In genomic region chr1:240293706-240294105, GRCh38 we compare ENCODE assay signal across 20 cellular contexts.
DNase-seq lines count a peak whose midpoint lies in the region; TF ChIP-seq lines count a peak whose summit lies in the region.
"Had no signal": no experiment of that assay in that cellular context is flagged by ENCODE, and none has a peak within 500 bp of the region (broad histone marks: within the 10 kb centered on the region; RNA-seq: fewer than 3 reads in every experiment).

No MANE protein-coding gene starts in this region.

- DNase-seq in NCI-H1105 treated with DMSO at 0.1 percent for 48 hours (lab: John Stamatoyannopoulos, UW) (peak; percentile 5), NCI-H1105 (lab: John Stamatoyannopoulos, UW) (no peak), HFFc6 (no peak), astrocyte of the spinal cord (ENCODE audit: low read depth, low spot score) (peak; percentile 17), inferior parietal cortex (ENCODE audit: extremely low spot score) (no peak), NCI-H69 (lab: John Stamatoyannopoulos, UW) (no peak), head of caudate nucleus (no peak)
- DNase-seq: CD4-positive, CD25-positive, alpha-beta regulatory T cell; HCEC 1CT; KBM-7; NCI-H1048; NCI-H146; NCI-H1930; NCI-H2107; NCI-H82; RPMI8226; SHP77; T-helper 1 cell had no signal

- no peak for TF ChIP-seq CTCF in HFFc6 (IDR thresholded peaks at IDR 0.05)
- no peak for TF ChIP-seq CTCF in astrocyte of the spinal cord (IDR thresholded peaks at IDR 0.05; ENCODE audit: low read depth, low read length)

- intact Hi-C loops in head of caudate nucleus (cut with DNase I), result no loop called here

- peak overlapping the region; percentile 28 for H3K4me2 ChIP-seq in skeletal muscle satellite cell (ENCODE audit: low read length)
- H3K4me2 ChIP-seq: BLaER1 had no signal

- H3K4me1 ChIP-seq in skeletal muscle satellite cell (ENCODE audit: control insufficient read depth, insufficient read depth, low read length), result peaks cover 20% of the 10 kb centered on the region
- H3K4me1 ChIP-seq: BLaER1 had no signal

- in situ Hi-C loops in astrocyte of the spinal cord (cut with HindIII; ENCODE audit: low sequenced_read_pairs), result no loop called here

- H3K4me3 Mint-ChIP-seq in HFFc6, result no peak overlapping the region
- H3K4me3 Mint-ChIP-seq: CD4-positive, CD25-positive, alpha-beta regulatory T cell had no signal

- H3K9me3 Mint-ChIP-seq in HFFc6, result peaks cover 4% of the 10 kb centered on the region; the same call in 1 of the 2 replicates

- peak overlapping the region; percentile 32 for H3K9ac ChIP-seq in skeletal muscle satellite cell (ENCODE audit: low read depth, low read length)
- H3K9ac ChIP-seq: BLaER1 had no signal

- peak overlapping the region; percentile 50; the same call in 1 of the 2 replicates for H3K27ac Mint-ChIP-seq in HFFc6
- H3K27ac Mint-ChIP-seq: CD4-positive, CD25-positive, alpha-beta regulatory T cell had no signal

- H3K4me3 ChIP-seq in astrocyte of the spinal cord (ENCODE audit: low read depth, low read length), result no peak overlapping the region
- no peak overlapping the region for H3K4me3 ChIP-seq in skeletal muscle satellite cell (ENCODE audit: low read length)
- H3K4me3 ChIP-seq: BLaER1 had no signal

- H3K27me3 Mint-ChIP-seq in HFFc6 (ENCODE audit: insufficient read depth), result peaks cover 14% of the 10 kb centered on the region
- H3K27me3 Mint-ChIP-seq: CD4-positive, CD25-positive, alpha-beta regulatory T cell had no signal

- H3K4me1 Mint-ChIP-seq in HFFc6 (ENCODE audit: low read depth), result peaks cover 78% of the 10 kb centered on the region
- H3K4me1 Mint-ChIP-seq: CD4-positive, CD25-positive, alpha-beta regulatory T cell had no signal

- H3K36me3 Mint-ChIP-seq in HFFc6 (ENCODE audit: low read depth), result peaks cover 73% of the 10 kb centered on the region
- H3K36me3 Mint-ChIP-seq: CD4-positive, CD25-positive, alpha-beta regulatory T cell had no signal

- peaks cover 9% of the 10 kb centered on the region for H3K36me3 ChIP-seq in skeletal muscle satellite cell (ENCODE audit: insufficient read depth, low read length)
- H3K36me3 ChIP-seq: BLaER1 had no signal

- no peaks in the 10 kb centered on the region for H3K9me3 ChIP-seq in skeletal muscle satellite cell (replicated peaks; ENCODE audit: low read length)
- H3K9me3 ChIP-seq: BLaER1 had no signal

- no peaks in the 10 kb centered on the region for H3K27me3 ChIP-seq in skeletal muscle satellite cell (ENCODE audit: control insufficient read depth, insufficient read depth, low read length)
- H3K27me3 ChIP-seq: BLaER1 had no signal

Comparison
In these comparisons a context has a peak if more than half of its experiments do, and no peak if none do; other contexts are left out.
1. DNase-seq: peak in NCI-H1105 treated with DMSO at 0.1 percent for 48 hours (single experiment) and astrocyte of the spinal cord (single experiment); none in NCI-H1105 (single experiment), HFFc6 (single experiment), inferior parietal cortex (single experiment), NCI-H69 (single experiment) and head of caudate nucleus (0 of 42).